ENCODE assay signal across 8 cellular contexts in the genomic region with DNA sequence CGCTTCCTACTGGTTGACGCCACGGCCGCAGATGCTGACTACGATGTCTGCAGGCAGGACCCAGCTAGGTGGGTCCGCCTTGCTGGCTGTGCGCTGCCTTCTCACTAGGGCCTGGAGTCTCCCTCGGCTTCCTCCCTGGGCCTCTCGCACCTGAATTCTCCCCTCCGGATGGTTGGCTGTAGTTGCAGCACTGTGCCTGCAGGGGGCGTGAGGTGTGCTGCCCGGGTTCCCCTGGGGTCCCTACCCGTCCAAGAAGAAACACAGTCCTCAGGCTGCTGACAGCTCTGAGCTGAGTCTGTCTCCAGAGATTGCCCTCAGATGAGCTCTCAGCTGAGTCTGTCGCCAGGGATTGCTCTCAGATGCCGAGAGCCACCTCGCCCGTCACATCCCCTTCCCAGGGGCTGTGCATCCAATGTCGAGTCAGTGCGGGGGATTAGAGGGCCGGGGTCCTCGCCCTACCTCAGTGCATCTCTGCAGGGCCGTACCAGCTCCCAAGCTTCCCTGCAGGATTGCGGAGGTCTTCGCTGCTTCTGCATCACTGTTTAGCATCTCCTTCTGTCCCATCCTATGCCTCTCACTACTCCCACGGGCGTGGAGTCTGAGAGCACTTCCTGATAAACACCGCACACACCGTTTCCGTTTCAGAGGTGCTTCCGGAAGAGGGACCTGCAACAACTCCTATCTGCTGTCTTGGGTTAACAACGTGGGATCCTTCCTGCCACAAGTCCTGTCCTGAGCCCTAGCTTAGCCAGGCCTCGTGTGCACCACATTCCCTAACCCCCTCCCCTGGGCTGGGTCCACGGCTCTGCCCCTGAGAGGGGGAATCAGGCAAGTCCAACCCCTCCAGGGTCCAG.
DNase-seq lines count a peak whose midpoint lies in the region; ATAC-seq and TF ChIP-seq lines count a peak whose summit lies in the region.

No MANE protein-coding gene starts in this region.

- peak; percentile 45 for TF ChIP-seq CTCF in AG04450 (IDR thresholded peaks at IDR 0.05; ENCODE audit: low read depth, low read length)

- no peaks in the 10 kb centered on the region for H3K36me3 ChIP-seq in H7 (replicated peaks; ENCODE audit: control insufficient read depth, insufficient read depth, low read length)

- no peak for TF ChIP-seq POLR2A in erythroblast (IDR thresholded peaks at IDR 0.05; ENCODE audit: low read length)

- no peak for DNase-seq in AG04450 (ENCODE audit: low read depth, low spot score)
- peak; percentile 92 for DNase-seq in H7
- DNase-seq in activated CD4-positive, alpha-beta T cell treated with anti-CD3 and anti-CD28 coated beads, Interleukin-2, amount 50 U/mL, for 1 hour, result peak; percentile 64
- peak; percentile 17 to 35 for DNase-seq in erythroblast (lab: John Stamatoyannopoulos, UW)
- peak; percentile 38 to 43 for DNase-seq in stimulated activated CD4-positive, alpha-beta T cell treated with anti-CD3 and anti-CD28 coated beads, Interleukin-4, amount 100 ng/mL, for 4 hours
- no peak for DNase-seq in hypothalamus (lab: John Stamatoyannopoulos, UW)
- no peak for DNase-seq in C1 segment of cervical spinal cord (lab: John Stamatoyannopoulos, UW)

- H3K27me3 ChIP-seq in AG04450 (ENCODE audit: control insufficient read depth, insufficient read depth, low read length), result peaks cover 15% of the 10 kb centered on the region
- no peaks in the 10 kb centered on the region for H3K27me3 ChIP-seq in H7 (ENCODE audit: control insufficient read depth, insufficient read depth, low read length)

- CTCF ChIA-PET in AG04450 (lab: Charles Lee), result interaction anchor here (1.0 to 2.9 kb wide), 3 partner anchors 9 to 129 kb away, joined by 3 to 21 read pairs (median 4); no protein-coding TSS in a partner anchor

- H3K27ac ChIP-seq in AG04450 (ENCODE audit: low read depth, low read length), result no peak overlapping the region

- POLR2A ChIA-PET in AG04450 (lab: Yijun Ruan, JAX), result no interaction called here

- no peak overlapping the region for H3K4me3 ChIP-seq in AG04450 (ENCODE audit: low read depth, low read length)
- H3K4me3 ChIP-seq in H7 (ENCODE audit: insufficient read depth, low read depth, low read length), result no peak overlapping the region

- no peaks in the 10 kb centered on the region for H3K9me3 ChIP-seq in AG04450 (ENCODE audit: control insufficient read depth, insufficient read depth, low read length)

- no peak for ATAC-seq in GM21390 (IDR thresholded peaks at IDR 0.05; ENCODE audit: unreplicated experiment)

Comparison
In these comparisons a context has a peak if more than half of its experiments do, and no peak if none do; other contexts are left out.
1. DNase-seq: peak in H7 (single experiment), activated CD4-positive, alpha-beta T cell treated with anti-CD3 and anti-CD28 coated beads, Interleukin-2, amount 50 U/mL, for 1 hour (single experiment), erythroblast (2 of 2) and stimulated activated CD4-positive, alpha-beta T cell treated with anti-CD3 and anti-CD28 coated beads, Interleukin-4, amount 100 ng/mL, for 4 hours (2 of 2); none in AG04450 (single experiment), hypothalamus (0 of 51) and C1 segment of cervical spinal cord (0 of 14).